In genomic region chr1:202589190-202589680, GRCh38 we compare ENCODE assay signal across 8 cellular contexts.
DNase-seq lines count a peak whose midpoint lies in the region; ATAC-seq and TF ChIP-seq lines count a peak whose summit lies in the region.

No MANE protein-coding gene starts in this region.

- POLR2A ChIA-PET in GM10248 (lab: Yijun Ruan, JAX) = interaction anchor here (0.6 kb wide), 1 partner anchor 104 kb away, joined by 3 read pairs; no protein-coding TSS in a partner anchor

- no peak for TF ChIP-seq POLR2A in prostate gland (IDR thresholded peaks at IDR 0.05)

- intact Hi-C loops in prostate gland (cut with DNase I) = no loop called here

- H3F3A ChIP-seq in MM.1S (ENCODE audit: insufficient read depth, low read length) = no peaks in the 10 kb centered on the region

- H3K79me2 ChIP-seq in MM.1S (ENCODE audit: low read length) = no peaks in the 10 kb centered on the region

- H4K20me1 ChIP-seq in MM.1S (ENCODE audit: insufficient read depth, low read length) = no peaks in the 10 kb centered on the region

- H3K4me1 ChIP-seq in SJCRH30 = peaks cover 84% of the 10 kb centered on the region
- no peaks in the 10 kb centered on the region for H3K4me1 ChIP-seq in prostate gland (replicated peaks)
- no peaks in the 10 kb centered on the region for H3K4me1 ChIP-seq in MM.1S (ENCODE audit: low read length)

- 51% methylated on average over 6 of the region's 6 CpGs for WGBS in prostate gland

- ATAC-seq in activated T-helper 17 cell treated with anti-CD3 and anti-CD28 coated beads, Interleukin-2, amount 50 U/mL, for 72 hours (replicated peaks) = no peak

- no peaks in the 10 kb centered on the region for H3K9me3 ChIP-seq in SJCRH30 (replicated peaks)
- no peaks in the 10 kb centered on the region for H3K9me3 ChIP-seq in prostate gland
- no peaks in the 10 kb centered on the region for H3K9me3 ChIP-seq in MM.1S (replicated peaks; ENCODE audit: insufficient read depth, low read length)

- no peak overlapping the region for H2AFZ ChIP-seq in MM.1S (ENCODE audit: low read length)

- peaks cover 4% of the 10 kb centered on the region for H3K36me3 Mint-ChIP-seq in activated T-helper 17 cell treated with anti-CD3 and anti-CD28 coated beads, Interleukin-2, amount 50 U/mL, for 72 hours (ENCODE audit: low read depth)

- H3K4me3 ChIP-seq in SJCRH30 (no peak overlapping the region), prostate gland (no peak overlapping the region), MM.1S (ENCODE audit: low read length) (no peak overlapping the region)

- no peak overlapping the region for H3K9ac ChIP-seq in MM.1S (ENCODE audit: low read length)

- H3K9me3 Mint-ChIP-seq in activated T-helper 17 cell treated with anti-CD3 and anti-CD28 coated beads, Interleukin-2, amount 50 U/mL, for 72 hours = no peaks in the 10 kb centered on the region

- H3K27ac ChIP-seq in SJCRH30 (peak overlapping the region; percentile 89), prostate gland (peak overlapping the region; percentile 9 to 70), MM.1S (ENCODE audit: low read length) (no peak overlapping the region)

- no peaks in the 10 kb centered on the region for H3K9me2 ChIP-seq in MM.1S (replicated peaks; ENCODE audit: insufficient read depth, low read length)

- H3K4me3 Mint-ChIP-seq in activated T-helper 17 cell treated with anti-CD3 and anti-CD28 coated beads, Interleukin-2, amount 50 U/mL, for 72 hours = no peak overlapping the region

- CTCF ChIA-PET in GM10248 (lab: Yijun Ruan, JAX) = interaction anchor here (1.2 kb wide), 1 partner anchor 14 kb away, joined by 3 read pairs; no protein-coding TSS in a partner anchor

- H3K27ac Mint-ChIP-seq in activated T-helper 17 cell treated with anti-CD3 and anti-CD28 coated beads, Interleukin-2, amount 50 U/mL, for 72 hours = no peak overlapping the region

- H3K36me3 ChIP-seq in SJCRH30 (no peaks in the 10 kb centered on the region), prostate gland (no peaks in the 10 kb centered on the region), MM.1S (replicated peaks; ENCODE audit: insufficient read depth, low read length) (no peaks in the 10 kb centered on the region)

- H3K27me3 ChIP-seq in SJCRH30 = no peaks in the 10 kb centered on the region
- H3K27me3 ChIP-seq in prostate gland (replicated peaks; ENCODE audit: insufficient read depth) = no peaks in the 10 kb centered on the region
- H3K27me3 ChIP-seq in MM.1S (replicated peaks; ENCODE audit: insufficient read depth, low read length) = no peaks in the 10 kb centered on the region

- DNase-seq in DMS53 (lab: John Stamatoyannopoulos, UW) (peak; percentile 81), SJCRH30 (peak; percentile 99 to 100), germinal center (ENCODE audit: low spot score) (peak; percentile 26), prostate gland (ENCODE audit: low spot score) (no peak), GM10248 (ENCODE audit: extremely low spot score) (no peak), MM.1S (no peak)
- no peak for DNase-seq in stimulated activated CD4-positive, alpha-beta T cell treated with anti-CD3 and anti-CD28 coated beads, Interleukin-4, amount 100 ng/mL, for 24 hours

- no peak for TF ChIP-seq CTCF in prostate gland (IDR thresholded peaks at IDR 0.05)
- TF ChIP-seq CTCF in GM10248 (IDR thresholded peaks at IDR 0.05; ENCODE audit: control extremely low read depth, extremely low read depth, low read depth, missing control alignments) = no peak
- no peak for TF ChIP-seq CTCF in MM.1S (IDR thresholded peaks at IDR 0.05; ENCODE audit: low read length)

- no peaks in the 10 kb centered on the region for H3K27me3 Mint-ChIP-seq in activated T-helper 17 cell treated with anti-CD3 and anti-CD28 coated beads, Interleukin-2, amount 50 U/mL, for 72 hours

- no peak overlapping the region for H3K4me2 ChIP-seq in MM.1S (ENCODE audit: low read depth, low read length)

- H3K4me1 Mint-ChIP-seq in activated T-helper 17 cell treated with anti-CD3 and anti-CD28 coated beads, Interleukin-2, amount 50 U/mL, for 72 hours = no peaks in the 10 kb centered on the region

Comparison
In these comparisons a context has a peak if more than half of its experiments do, and no peak if none do; other contexts are left out.
1. DNase-seq: peak in DMS53 (single experiment), SJCRH30 (2 of 2) and germinal center (single experiment); none in prostate gland (single experiment), stimulated activated CD4-positive, alpha-beta T cell treated with anti-CD3 and anti-CD28 coated beads, Interleukin-4, amount 100 ng/mL, for 24 hours (single experiment), GM10248 (single experiment) and MM.1S (single experiment).